7 cellular contexts compared by ENCODE assay signal in genomic region chr22:30386960-30387848, GRCh38. TPM values are rescaled to one million over a fixed set of nuclear protein-coding genes. Genes with fewer than 3 reads are reported as not detected.
DNase-seq lines count a peak whose midpoint lies in the region; ATAC-seq, FAIRE-seq and TF ChIP-seq lines count a peak whose summit lies in the region.

Gene RNF215 (minus strand): TSS chr22:30387411. CDS start chr22:30387313, 98 bp downstream.

- TF ChIP-seq CTCF in VCaP (conservative IDR thresholded peaks at IDR 0.05) = peak; percentile 95

- H3K36me3 ChIP-seq in iPS-20b (ENCODE audit: insufficient read depth, low read depth, low read length) = peaks cover 6% of the 10 kb centered on the region; the same call in 1 of the 2 replicates
- no peaks in the 10 kb centered on the region for H3K36me3 ChIP-seq in small intestine (ENCODE audit: control insufficient read depth in 2 of 2, insufficient read depth in 2 of 2, low read length in 2 of 2)

- H3K9ac ChIP-seq in iPS-20b (ENCODE audit: low read depth, low read length) = peak within 1 kb of the TSS; percentile 70; the same call in 1 of the 2 replicates

- H3K4me3 ChIP-seq in iPS-20b (ENCODE audit: low read length) (peak within 1 kb of the TSS; percentile 72), small intestine (ENCODE audit: low read depth in 1 of 2, low read length in 2 of 2) (peak within 1 kb of the TSS; percentile 64 to 81)

- ATAC-seq in HG02678 (IDR thresholded peaks at IDR 0.05; ENCODE audit: unreplicated experiment) = peak; percentile 77

- 1 to 2% (median 1%) methylated on average over 56 to 95 of the region's 95 CpGs for WGBS in small intestine, 3 donors

- peaks cover 6% of the 10 kb centered on the region for H3K9me3 ChIP-seq in iPS-20b (ENCODE audit: insufficient read depth, low read depth, low read length)
- no peaks in the 10 kb centered on the region for H3K9me3 ChIP-seq in small intestine (ENCODE audit: control insufficient read depth, low read depth)

- FAIRE-seq in GM12892 (lab: Jason Lieb, UNC) = peak; percentile 89
- no peak for FAIRE-seq in small intestine (lab: Jason Lieb, UNC)

- H3K27ac ChIP-seq in VCaP = peak within 1 kb of the TSS; percentile 81
- H3K27ac ChIP-seq in iPS-20b (ENCODE audit: low read length) = no peak within 1 kb of the TSS
- H3K27ac ChIP-seq in small intestine (ENCODE audit: low read depth in 1 of 2, low read length in 1 of 2) = peak within 1 kb of the TSS in 1 of 2 donors; percentile 58

- H3K4me1 ChIP-seq in iPS-20b (ENCODE audit: insufficient read depth, low read length) = peaks cover 5% of the 10 kb centered on the region; the same call in 1 of the 2 replicates
- no peaks in the 10 kb centered on the region for H3K4me1 ChIP-seq in small intestine (ENCODE audit: control insufficient read depth in 2 of 2, insufficient read depth in 1 of 2, low read depth in 1 of 2, low read length in 1 of 2)

- DNase-seq in GM12892 (ENCODE audit: insufficient read length) = peak; percentile 93
- peak; percentile 39 for DNase-seq in NCI-H1694 treated with DMSO at 0.1 percent for 48 hours (lab: John Stamatoyannopoulos, UW)
- peak; percentile 72 to 82 for DNase-seq in T47D (ENCODE audit: low read depth in 1 of 2, low spot score in 1 of 2)
- DNase-seq in small intestine = peak; percentile 73

- in situ Hi-C loops in T47D (cut with HindIII; ENCODE audit: low pct_unique_long_range_greater_than_20kb, low sequenced_read_pairs) = no loop called here

- H3K27me3 ChIP-seq in iPS-20b (ENCODE audit: insufficient read depth, low read length) (no peaks in the 10 kb centered on the region), small intestine (ENCODE audit: control insufficient read depth in 2 of 2, insufficient read depth in 2 of 2, low read length in 2 of 2) (no peaks in the 10 kb centered on the region)

- no peak for TF ChIP-seq POLR2A in GM12892 (IDR thresholded peaks at IDR 0.05; ENCODE audit: low read depth, low read length)

RNA-seq across cellular contexts. Expression of gene RNF215, which starts in this region (rescaled TPM):
- polyA plus RNA-seq in GM12892 (2012; ENCODE audit: missing spikeins) = 5.6 TPM
- 10 to 100 TPM in 1 of 3 donors, 1 to 10 TPM in 2; 3.8 to 12.1 (median 9.0) TPM for polyA plus RNA-seq in small intestine

Comparison
In these comparisons a context has a peak if more than half of its experiments do, and no peak if none do; other contexts are left out.
1. DNase-seq: peak in every context shown above with its lines; median percentile 93 in GM12892; 77 in T47D; 73 in small intestine; 39 in NCI-H1694 treated with DMSO at 0.1 percent for 48 hours.